Comparison of ENCODE assay signal across 27 cellular contexts in genomic region chr11:59813364-59813763, GRCh38. TPM values are rescaled to one million over a fixed set of nuclear protein-coding genes. Genes with fewer than 3 reads are reported as not detected.
"Had no signal": no experiment of that assay in that cellular context is flagged by ENCODE, and none has a peak within 500 bp of the region (broad histone marks: within the 10 kb centered on the region; RNA-seq: fewer than 3 reads in every experiment).

No MANE protein-coding gene starts in this region.

- ATAC-seq: esophagus mucosa; heart left ventricle; left colon; left ventricle myocardium superior; psoas muscle; right lobe of liver; stimulated activated memory B cell treated with anti-CD40 and anti-IgM and Interleukin-4, amounts not matched to agents 10 μg/mL and 1 μg/mL and 100 μg/mL, for 72 hours; upper lobe of right lung had no signal

- H3K4me3 Mint-ChIP-seq: stimulated activated memory B cell treated with anti-CD40 and anti-IgM and Interleukin-4, amounts not matched to agents 10 μg/mL and 1 μg/mL and 100 μg/mL, for 72 hours; stimulated activated naive CD8-positive, alpha-beta T cell treated with anti-CD3 and anti-CD28 coated beads, Interleukin-15, Interleukin-2, amounts not matched to agents 100 ng/mL and 50 ng/mL, for 24 hours had no signal

- H3K9me3 ChIP-seq: heart left ventricle, psoas muscle, right lobe of liver, spleen, tibial artery, upper lobe of right lung had no signal

- H3K27ac Mint-ChIP-seq: nephron; stimulated activated memory B cell treated with anti-CD40 and anti-IgM and Interleukin-4, amounts not matched to agents 10 μg/mL and 1 μg/mL and 100 μg/mL, for 72 hours; stimulated activated naive CD8-positive, alpha-beta T cell treated with anti-CD3 and anti-CD28 coated beads, Interleukin-15, Interleukin-2, amounts not matched to agents 100 ng/mL and 50 ng/mL, for 24 hours had no signal

- DNase-seq: cortex of kidney; effector memory CD4-positive, alpha-beta T cell; heart left ventricle; hippocampal formation; left colon; left ventricle myocardium superior; naive B cell; psoas muscle; retina; right lobe of liver; spleen; stimulated activated CD4-positive, alpha-beta T cell treated with anti-CD3 and anti-CD28 coated beads, Interleukin-15, amount 100 ng/mL, for 24 hours; stimulated activated CD4-positive, alpha-beta T cell treated with anti-CD3 and anti-CD28 coated beads, Interleukin-1b, Interleukin-23, amount 100 ng/mL, for 48 hours; stimulated activated CD4-positive, alpha-beta T cell treated with anti-CD3 and anti-CD28 coated beads, Interleukin-4, amount 100 ng/mL, for 24 hours; tibial artery; upper lobe of right lung had no signal

- H3K4me3 ChIP-seq: lung, psoas muscle, right lobe of liver, tibial artery, upper lobe of right lung had no signal

- H3K27ac ChIP-seq: heart left ventricle, psoas muscle, right lobe of liver, tibial artery, upper lobe of right lung had no signal

- H3K27me3 Mint-ChIP-seq: stimulated activated naive CD8-positive, alpha-beta T cell treated with anti-CD3 and anti-CD28 coated beads, Interleukin-15, Interleukin-2, amounts not matched to agents 100 ng/mL and 50 ng/mL, for 24 hours had no signal

- H3K27me3 ChIP-seq: heart left ventricle, right lobe of liver, spleen, tibial artery, upper lobe of right lung had no signal

- H3K36me3 Mint-ChIP-seq: naive B cell; stimulated activated memory B cell treated with anti-CD40 and anti-IgM and Interleukin-4, amounts not matched to agents 10 μg/mL and 1 μg/mL and 100 μg/mL, for 72 hours had no signal

- H3K9me3 Mint-ChIP-seq: nephron had no signal

RNA-seq across cellular contexts. Expression of gene CBLIF, which starts 31.9 kb away (rescaled TPM):
- total RNA-seq: esophagus mucosa, fibroblast of lung, frontal cortex, glomerular endothelial cell, heart left ventricle, kidney epithelial cell, left ventricle myocardium superior, lung, osteoblast, psoas muscle, right lobe of liver, spleen, temporal lobe, upper lobe of right lung had no signal

RNA-seq across cellular contexts. Expression of gene TCN1, which starts 52.9 kb away (rescaled TPM):
- total RNA-seq: fibroblast of lung, frontal cortex, glomerular endothelial cell, left colon, left ventricle myocardium superior, osteoblast, temporal lobe, upper lobe of right lung had no signal
